In the genomic region with DNA sequence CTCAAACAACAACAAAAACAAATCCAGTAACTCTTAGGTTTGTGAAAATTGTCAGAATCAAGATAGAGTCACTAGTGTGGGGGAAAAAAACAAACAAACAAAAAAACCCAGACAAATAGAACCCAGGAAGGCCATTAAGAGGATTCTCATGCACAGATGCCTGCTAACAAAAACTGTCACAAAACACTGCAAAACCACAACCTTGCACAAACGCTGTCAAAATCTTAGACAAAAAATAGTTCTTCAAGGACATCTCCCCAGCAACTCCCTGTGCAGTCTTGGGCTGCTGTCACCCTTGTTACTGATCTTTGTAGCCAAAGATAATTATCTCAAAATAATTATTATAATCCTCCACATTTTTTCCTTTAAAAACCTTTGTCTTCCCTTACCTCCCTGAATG, we compare ENCODE assay signal across 21 cellular contexts. TPM values are rescaled to one million over a fixed set of nuclear protein-coding genes. Genes with fewer than 3 reads are reported as not detected.
DNase-seq lines count a peak whose midpoint lies in the region; ATAC-seq and TF ChIP-seq lines count a peak whose summit lies in the region.
"Had no signal": no experiment of that assay in that cellular context is flagged by ENCODE, and none has a peak within 500 bp of the region (broad histone marks: within the 10 kb centered on the region; RNA-seq: fewer than 3 reads in every experiment).

No MANE protein-coding gene starts in this region.

- H3K4ac ChIP-seq in neuronal stem cell (ENCODE audit: low read length) = no peak overlapping the region

- H3K4me3 Mint-ChIP-seq in activated CD4-positive, alpha-beta T cell treated with anti-CD3 and anti-CD28 coated beads, Interleukin-2, amount 10 ng/mL, durations not matched to agents 24 days and 14 days = no peak overlapping the region
- H3K4me3 Mint-ChIP-seq: dendritic cell treated with granulocyte-macrophage colony-stimulating factor and Interleukin-4, amounts not matched to agents 40 ng/mL and 50 ng/mL, for 4 days had no signal

- no peak overlapping the region for H2BK15ac ChIP-seq in neuronal stem cell (ENCODE audit: low read length)

- WGBS in esophagus muscularis mucosa = 53% methylated on average over 1 of the region's 1 CpG
- WGBS in neuronal stem cell (ENCODE audit: extremely low coverage in 2 of 2, insufficient read length in 2 of 2, insufficient replicate concordance in 1 of 2), 2 donors = no CpG with 5 or more reads among the region's 1 CpG

- H3K36me3 Mint-ChIP-seq in activated CD4-positive, alpha-beta T cell treated with anti-CD3 and anti-CD28 coated beads, Interleukin-2, amount 10 ng/mL, durations not matched to agents 24 days and 14 days (ENCODE audit: low read depth) = peaks cover 3% of the 10 kb centered on the region

- no peak for TF ChIP-seq EP300 in esophagus muscularis mucosa (IDR thresholded peaks at IDR 0.05)

- H3K27me3 Mint-ChIP-seq in activated CD4-positive, alpha-beta T cell treated with anti-CD3 and anti-CD28 coated beads, Interleukin-2, amount 10 ng/mL, durations not matched to agents 24 days and 14 days = no peaks in the 10 kb centered on the region
- H3K27me3 Mint-ChIP-seq: dendritic cell treated with granulocyte-macrophage colony-stimulating factor and Interleukin-4, amounts not matched to agents 40 ng/mL and 50 ng/mL, for 4 days had no signal

- no peaks in the 10 kb centered on the region for H3K36me3 ChIP-seq in esophagus muscularis mucosa
- H3K36me3 ChIP-seq in tibial artery = no peaks in the 10 kb centered on the region
- H3K36me3 ChIP-seq in neuronal stem cell (replicated peaks in 1 of 2; ENCODE audit: control insufficient read depth in 2 of 2, insufficient read depth in 2 of 2, low read length in 2 of 2) = no peaks in the 10 kb centered on the region
- H3K36me3 ChIP-seq: neutrophil, thyroid gland had no signal

- H3K4me2 ChIP-seq in neuronal stem cell (ENCODE audit: insufficient read depth, low read length, poor library complexity, severe bottlenecking) = no peak overlapping the region

- H3K27me3 ChIP-seq in esophagus muscularis mucosa (no peaks in the 10 kb centered on the region), tibial artery (no peaks in the 10 kb centered on the region), neuronal stem cell (ENCODE audit: control insufficient read depth in 3 of 3, insufficient read depth in 3 of 3, low read depth in 1 of 3, low read length in 3 of 3) (no peaks in the 10 kb centered on the region)
- H3K27me3 ChIP-seq: body of pancreas, neutrophil, thyroid gland had no signal

- TF ChIP-seq CTCF in esophagus muscularis mucosa (IDR thresholded peaks at IDR 0.05) (no peak), tibial artery (IDR thresholded peaks at IDR 0.05) (no peak)

- DNase-seq in activated CD4-positive, alpha-beta T cell treated with anti-CD3 and anti-CD28 coated beads, Interleukin-2, amount 10 ng/mL, durations not matched to agents 24 days and 14 days = no peak
- DNase-seq in activated CD4-positive, alpha-beta T cell treated with anti-CD3 and anti-CD28 coated beads for 4 hours = no peak
- DNase-seq in MV-4-11 (lab: John Stamatoyannopoulos, UW) (peak; percentile 50), esophagus muscularis mucosa (ENCODE audit: extremely low spot score) (no peak), tibial artery (no peak), HK-2 (ENCODE audit: unreplicated experiment) (no peak), neuronal stem cell (ENCODE audit: low spot score) (no peak)
- DNase-seq: activated gamma-delta T cell, body of pancreas, C1 segment of cervical spinal cord, DMS53, foreskin fibroblast, NCI-H187, retina, SHP77 treated with DMSO at 0.1 percent for 48 hours, T-helper 9 cell, thyroid gland had no signal

- intact Hi-C loops in activated CD4-positive, alpha-beta T cell treated with anti-CD3 and anti-CD28 coated beads, Interleukin-2, amount 10 ng/mL, durations not matched to agents 24 days and 14 days (cut with micrococcal nuclease) = no loop called here
- intact Hi-C loops in esophagus muscularis mucosa (cut with DNase I) (loop anchor here (5.0 kb wide), 2 partner anchors 35 to 70 kb away; no protein-coding TSS in a partner anchor), tibial artery (cut with DNase I; ENCODE audit: low total_unique reads) (loop anchor here (5.0 kb wide), 1 partner anchor 35 kb away; no protein-coding TSS in a partner anchor)

- H2AK5ac ChIP-seq in neuronal stem cell (ENCODE audit: low read depth, low read length) = no peak overlapping the region

- H3K27ac Mint-ChIP-seq in activated CD4-positive, alpha-beta T cell treated with anti-CD3 and anti-CD28 coated beads, Interleukin-2, amount 10 ng/mL, durations not matched to agents 24 days and 14 days = peak overlapping the region; percentile 57
- H3K27ac Mint-ChIP-seq: dendritic cell treated with granulocyte-macrophage colony-stimulating factor and Interleukin-4, amounts not matched to agents 40 ng/mL and 50 ng/mL, for 4 days had no signal

- no peak overlapping the region for H4K8ac ChIP-seq in neuronal stem cell (ENCODE audit: low read depth, low read length)

- H3K4me1 ChIP-seq in esophagus muscularis mucosa = peaks cover 16 to 56% (median 49%) of the 10 kb centered on the region in 4 donors
- peaks cover 0 to 73% (median 41%) of the 10 kb centered on the region in 4 donors for H3K4me1 ChIP-seq in tibial artery
- peaks cover 0 to 6% of the 10 kb centered on the region in 2 donors for H3K4me1 ChIP-seq in neuronal stem cell (ENCODE audit: control insufficient read depth in 2 of 2, insufficient read depth in 1 of 2, low read depth in 1 of 2, low read length in 2 of 2)

- H3K27ac ChIP-seq in esophagus muscularis mucosa (replicated peaks in 1 of 4) (peak overlapping the region; percentile 52 to 95 (median 92)), tibial artery (peak overlapping the region; percentile 91 to 94), neuronal stem cell (replicated peaks; ENCODE audit: low read length) (no peak overlapping the region)
- H3K27ac ChIP-seq: body of pancreas, neutrophil, thyroid gland had no signal

- no peak overlapping the region for H2BK12ac ChIP-seq in neuronal stem cell (ENCODE audit: low read length)

- H3K4me1 Mint-ChIP-seq in activated CD4-positive, alpha-beta T cell treated with anti-CD3 and anti-CD28 coated beads, Interleukin-2, amount 10 ng/mL, durations not matched to agents 24 days and 14 days = peaks cover 27% of the 10 kb centered on the region

- no peak for ATAC-seq in GM18502 (IDR thresholded peaks at IDR 0.05; ENCODE audit: poor library complexity, unreplicated experiment)
- ATAC-seq: activated CD4-positive, CD25-positive, alpha-beta regulatory T cell treated with anti-CD3 and anti-CD28 coated beads, Interleukin-2, amount 50 U/mL, for 24 hours; body of pancreas had no signal

- peaks cover under 1% of the 10 kb centered on the region for H3K79me1 ChIP-seq in neuronal stem cell (ENCODE audit: low read depth, low read length)

- no peak overlapping the region for H2AFZ ChIP-seq in neuronal stem cell (ENCODE audit: low read length)

- H4K91ac ChIP-seq in neuronal stem cell (ENCODE audit: low read depth, low read length, poor library complexity) = no peak overlapping the region

- H3K9me3 ChIP-seq in esophagus muscularis mucosa = no peaks in the 10 kb centered on the region
- no peaks in the 10 kb centered on the region for H3K9me3 ChIP-seq in tibial artery
- H3K9me3 ChIP-seq in neuronal stem cell (replicated peaks in 1 of 2; ENCODE audit: control insufficient read depth in 2 of 2, insufficient read depth in 1 of 2, low read depth in 1 of 2, low read length in 2 of 2) = peaks cover 0 to 4% of the 10 kb centered on the region in 2 donors
- H3K9me3 ChIP-seq: body of pancreas, neutrophil, thyroid gland had no signal

- H3K14ac ChIP-seq in neuronal stem cell (ENCODE audit: low read length) = no peak overlapping the region

- H2BK120ac ChIP-seq in neuronal stem cell (ENCODE audit: low read depth, low read length) = no peak overlapping the region

- no peak overlapping the region for H3K18ac ChIP-seq in neuronal stem cell (ENCODE audit: low read length)

- H3K9ac ChIP-seq in neuronal stem cell (ENCODE audit: low read depth, low read length, poor library complexity) = no peak overlapping the region

- no peak overlapping the region for H3K23ac ChIP-seq in neuronal stem cell (ENCODE audit: low read depth, low read length, poor library complexity)

- H3K4me3 ChIP-seq in esophagus muscularis mucosa = no peak overlapping the region
- no peak overlapping the region for H3K4me3 ChIP-seq in tibial artery
- no peak overlapping the region for H3K4me3 ChIP-seq in neuronal stem cell (ENCODE audit: low read length in 2 of 2)
- H3K4me3 ChIP-seq: body of pancreas, thyroid gland had no signal

- H3K9me3 Mint-ChIP-seq in activated CD4-positive, alpha-beta T cell treated with anti-CD3 and anti-CD28 coated beads, Interleukin-2, amount 10 ng/mL, durations not matched to agents 24 days and 14 days = no peaks in the 10 kb centered on the region

- no peak for TF ChIP-seq POLR2A in esophagus muscularis mucosa (IDR thresholded peaks at IDR 0.05; ENCODE audit: low read depth)

- H2BK5ac ChIP-seq in neuronal stem cell (ENCODE audit: low read length) = no peak overlapping the region

RNA-seq across cellular contexts. Expression of gene ZBED5, which starts 4.6 kb away (rescaled TPM):
- total RNA-seq in activated CD4-positive, alpha-beta T cell treated with anti-CD3 and anti-CD28 coated beads, Interleukin-2, amount 10 ng/mL, durations not matched to agents 24 days and 14 days = 41.8 and 43.1 TPM in 2 replicates
- 10 to 100 TPM; 27.3 to 36.5 (median 28.3) TPM for total RNA-seq in esophagus muscularis mucosa
- 43.1 TPM for polyA plus RNA-seq in neuronal stem cell (2013, experiment 1 of 2)
- polyA plus RNA-seq in neuronal stem cell (2013, experiment 2 of 2) = 42.7 TPM

RNA-seq across cellular contexts. Expression of gene EIF4G2, which starts 53.7 kb away (rescaled TPM):
- 1,071 and 1,120 TPM in 2 replicates for total RNA-seq in activated CD4-positive, alpha-beta T cell treated with anti-CD3 and anti-CD28 coated beads, Interleukin-2, amount 10 ng/mL, durations not matched to agents 24 days and 14 days
- total RNA-seq in esophagus muscularis mucosa = 100 to 1,000 TPM; 508 to 734 (median 592) TPM
- polyA plus RNA-seq in neuronal stem cell (2013, experiment 1 of 2) = 741 TPM
- polyA plus RNA-seq in neuronal stem cell (2013, experiment 2 of 2) = 763 TPM
